ENCODE assay signal across 21 cellular contexts in the genomic region with DNA sequence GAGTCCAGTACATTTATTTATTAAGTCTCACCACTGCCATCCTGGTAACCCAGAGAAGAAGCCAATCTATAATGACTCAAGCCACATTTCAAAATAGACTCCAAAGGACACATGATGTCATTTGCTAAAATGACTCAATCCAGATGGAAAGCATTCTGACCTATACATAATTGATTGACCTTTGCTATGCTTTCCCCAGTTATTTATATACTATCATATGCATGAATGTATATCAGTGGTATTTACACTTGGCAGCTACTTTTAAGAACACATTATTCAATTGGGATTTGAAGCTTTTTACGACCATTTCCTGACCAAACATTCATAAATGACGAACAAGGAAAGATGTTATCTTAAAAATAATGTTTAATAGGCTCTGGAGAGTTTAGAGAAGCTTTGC.
DNase-seq lines count a peak whose midpoint lies in the region; ATAC-seq and TF ChIP-seq lines count a peak whose summit lies in the region.
"Had no signal": no experiment of that assay in that cellular context is flagged by ENCODE, and none has a peak within 500 bp of the region (broad histone marks: within the 10 kb centered on the region; RNA-seq: fewer than 3 reads in every experiment).

No MANE protein-coding gene starts in this region.

- H3K23me2 ChIP-seq in H9 (ENCODE audit: insufficient read length, low read depth, low read length, poor library complexity, severe bottlenecking), result no peaks in the 10 kb centered on the region

- no peak overlapping the region for H3K4me3 ChIP-seq in foreskin fibroblast (ENCODE audit: low read depth in 1 of 2, low read length in 2 of 2)
- H3K4me3 ChIP-seq: coronary artery, heart right ventricle, PC-9, prostate gland, transverse colon had no signal

- no peak overlapping the region for H3K4me3 Mint-ChIP-seq in H9
- H3K4me3 Mint-ChIP-seq: activated CD4-positive, alpha-beta T cell treated with anti-CD3 and anti-CD28 coated beads, Interleukin-2, amount 10 ng/mL, durations not matched to agents 24 days and 14 days; activated naive CD4-positive, alpha-beta T cell treated with anti-CD3 and anti-CD28 coated beads for 36 hours; IgD-negative memory B cell; natural killer cell treated with Interleukin-12 subunit alpha and Interleukin-12 subunit beta and Interleukin-15 and Interleukin-18, amount 100 ng/mL, for 72 hours; stimulated activated effector memory CD8-positive, alpha-beta T cell treated with anti-CD3 and anti-CD28 coated beads, Interleukin-12 subunit alpha, Interleukin-12 subunit beta, amount 100 ng/mL, for 72 hours had no signal

- H3K4me2 ChIP-seq in H9 (ENCODE audit: insufficient read depth, insufficient read length, low read length), result no peak overlapping the region
- H3K4me2 ChIP-seq: PC-9 had no signal

- peaks cover 3 to 5% of the 10 kb centered on the region in 2 experiments; a peak in 3 of 5 replicates for H3K9me3 Mint-ChIP-seq in H9

- H3K23ac ChIP-seq in H9 (ENCODE audit: insufficient read length, low read depth, low read length), result no peak overlapping the region

- H2BK12ac ChIP-seq in H9 (ENCODE audit: insufficient read length, low read depth, low read length), result no peak overlapping the region

- H2AFZ ChIP-seq in H9 (ENCODE audit: low read length), result no peak overlapping the region
- H2AFZ ChIP-seq: PC-9 had no signal

- H4K5ac ChIP-seq in H9 (ENCODE audit: insufficient read length, low read depth, low read length), result no peak overlapping the region

- H3K4ac ChIP-seq in H9 (ENCODE audit: low read depth, low read length), result no peak overlapping the region

- peak; percentile 71 for ATAC-seq in SK-N-SH treated with all-trans-retinoic acid at 6 μM for 48 hours
- ATAC-seq in GM19397 (IDR thresholded peaks at IDR 0.05; ENCODE audit: unreplicated experiment), result no peak
- ATAC-seq: heart right ventricle; natural killer cell treated with Interleukin-12 subunit alpha and Interleukin-12 subunit beta and Interleukin-15 and Interleukin-18, amount 100 ng/mL, for 72 hours; stimulated activated effector memory CD8-positive, alpha-beta T cell treated with anti-CD3 and anti-CD28 coated beads, Interleukin-12 subunit alpha, Interleukin-12 subunit beta, amount 100 ng/mL, for 72 hours had no signal

- no peaks in the 10 kb centered on the region for H3K9me3 ChIP-seq in H9 (ENCODE audit: control insufficient read depth, low read depth, low read length)
- H3K9me3 ChIP-seq: prostate gland, transverse colon had no signal

- H3K79me1 ChIP-seq in H9 (ENCODE audit: insufficient read depth, low read depth, low read length, poor library complexity, severe bottlenecking), result no peaks in the 10 kb centered on the region

- H4K20me1 ChIP-seq in H9 (ENCODE audit: control insufficient read depth, insufficient read depth, insufficient read length), result no peaks in the 10 kb centered on the region

- no peak overlapping the region for H3K27ac Mint-ChIP-seq in H9
- H3K27ac Mint-ChIP-seq: activated CD4-positive, alpha-beta T cell treated with anti-CD3 and anti-CD28 coated beads, Interleukin-2, amount 10 ng/mL, durations not matched to agents 24 days and 14 days; activated naive CD4-positive, alpha-beta T cell treated with anti-CD3 and anti-CD28 coated beads for 36 hours; IgD-negative memory B cell; natural killer cell treated with Interleukin-12 subunit alpha and Interleukin-12 subunit beta and Interleukin-15 and Interleukin-18, amount 100 ng/mL, for 72 hours; stimulated activated effector memory CD8-positive, alpha-beta T cell treated with anti-CD3 and anti-CD28 coated beads, Interleukin-12 subunit alpha, Interleukin-12 subunit beta, amount 100 ng/mL, for 72 hours had no signal

- H2BK5ac ChIP-seq in H9 (ENCODE audit: insufficient read length, low read length), result no peak overlapping the region

- peak; percentile 18 for DNase-seq in NCI-H748 (lab: John Stamatoyannopoulos, UW; ENCODE audit: unreplicated experiment)
- DNase-seq in NCI-H748 treated with DMSO at 0.1 percent for 48 hours (lab: John Stamatoyannopoulos, UW), result no peak
- DNase-seq in foreskin fibroblast, result peak; percentile 7 to 45
- no peak for DNase-seq in COR-L47 (lab: John Stamatoyannopoulos, UW)
- DNase-seq in AML-193 (lab: John Stamatoyannopoulos, UW), result no peak
- DNase-seq in H9, result no peak
- DNase-seq: activated CD4-positive, alpha-beta T cell treated with anti-CD3 and anti-CD28 coated beads, Interleukin-2, amount 10 ng/mL, durations not matched to agents 24 days and 14 days; activated naive CD4-positive, alpha-beta T cell treated with anti-CD3 and anti-CD28 coated beads for 36 hours; heart right ventricle; NCI-H2081 treated with DMSO at 0.1 percent for 48 hours; NCI-H526; PC-9; transverse colon had no signal

- peaks cover 0 to 9% (median 3%) of the 10 kb centered on the region in 3 experiments; a peak in 3 of 7 replicates for H3K36me3 Mint-ChIP-seq in H9 (ENCODE audit: insufficient read depth in 1 of 3, low read depth in 3 of 3)
- H3K36me3 Mint-ChIP-seq: brain; stimulated activated effector memory CD8-positive, alpha-beta T cell treated with anti-CD3 and anti-CD28 coated beads, Interleukin-12 subunit alpha, Interleukin-12 subunit beta, amount 100 ng/mL, for 72 hours had no signal

- H2BK20ac ChIP-seq in H9 (ENCODE audit: low read depth, low read length, poor library complexity, severe bottlenecking), result no peak overlapping the region

- WGBS in H9 (ENCODE audit: extremely low coverage, insufficient read length, low lambda C conversion rate), result no CpG with 5 or more reads among the region's 2 CpGs

- H2BK120ac ChIP-seq in H9 (ENCODE audit: low read depth, low read length, poor library complexity, severe bottlenecking), result no peak overlapping the region

- H2AK5ac ChIP-seq in H9 (ENCODE audit: insufficient read length, low read length), result no peak overlapping the region

- H3K27ac ChIP-seq in H9 (ENCODE audit: insufficient read length, low read depth, low read length), result no peak overlapping the region
- H3K27ac ChIP-seq: coronary artery, heart right ventricle, PC-9, prostate gland, transverse colon had no signal

- peaks cover under 1 to 6% of the 10 kb centered on the region in 2 experiments; a peak in 3 of 4 replicates for H3K4me1 Mint-ChIP-seq in H9
- H3K4me1 Mint-ChIP-seq: activated CD4-positive, alpha-beta T cell treated with anti-CD3 and anti-CD28 coated beads, Interleukin-2, amount 10 ng/mL, durations not matched to agents 24 days and 14 days; stimulated activated effector memory CD8-positive, alpha-beta T cell treated with anti-CD3 and anti-CD28 coated beads, Interleukin-12 subunit alpha, Interleukin-12 subunit beta, amount 100 ng/mL, for 72 hours had no signal

- H3K9ac ChIP-seq in H9 (ENCODE audit: extremely low read depth, insufficient read length, low read length), result no peak overlapping the region

- H3K79me2 ChIP-seq in H9 (ENCODE audit: insufficient read depth, low read length), result no peaks in the 10 kb centered on the region

- H3K4me1 ChIP-seq in H9 (ENCODE audit: insufficient read depth, low read length), result no peaks in the 10 kb centered on the region
- H3K4me1 ChIP-seq: prostate gland, transverse colon had no signal

- TF ChIP-seq CTCF in foreskin fibroblast (IDR thresholded peaks at IDR 0.05; ENCODE audit: low read depth, low read length) (no peak), H9 (conservative IDR thresholded peaks at IDR 0.05) (no peak)

- no peak overlapping the region for H2BK15ac ChIP-seq in H9 (ENCODE audit: low read depth, low read length)

- no peak overlapping the region for H4K91ac ChIP-seq in H9 (ENCODE audit: insufficient read length, low read depth, low read length)

- no peak overlapping the region for H4K8ac ChIP-seq in H9 (replicated peaks; ENCODE audit: insufficient read length, low read depth, low read length)

- H3K56ac ChIP-seq in H9 (ENCODE audit: insufficient read length, low read depth, low read length), result no peak overlapping the region

- no peak overlapping the region for H3K14ac ChIP-seq in H9 (ENCODE audit: insufficient read depth, low read length)

- H3T11ph ChIP-seq in H9 (ENCODE audit: low read length), result no peak overlapping the region

- H3K18ac ChIP-seq in H9 (ENCODE audit: insufficient read length, low read depth, low read length), result no peak overlapping the region

- no peaks in the 10 kb centered on the region for H3K27me3 Mint-ChIP-seq in H9 (ENCODE audit: low read depth)
- H3K27me3 Mint-ChIP-seq: activated CD4-positive, alpha-beta T cell treated with anti-CD3 and anti-CD28 coated beads, Interleukin-2, amount 10 ng/mL, durations not matched to agents 24 days and 14 days; brain; IgD-negative memory B cell; natural killer cell treated with Interleukin-12 subunit alpha and Interleukin-12 subunit beta and Interleukin-15 and Interleukin-18, amount 100 ng/mL, for 72 hours had no signal

- no peaks in the 10 kb centered on the region for H3K27me3 ChIP-seq in H9 (ENCODE audit: insufficient read depth, low read length)
- H3K27me3 ChIP-seq: heart right ventricle, transverse colon had no signal

TF ChIP-seq in SK-N-SH treated with all-trans-retinoic acid at 6 μM for 48 hours, 23 proteins besides CTCF, POLR2A, EP300 and RAD21:
- TF ChIP-seq, protein P1, sequence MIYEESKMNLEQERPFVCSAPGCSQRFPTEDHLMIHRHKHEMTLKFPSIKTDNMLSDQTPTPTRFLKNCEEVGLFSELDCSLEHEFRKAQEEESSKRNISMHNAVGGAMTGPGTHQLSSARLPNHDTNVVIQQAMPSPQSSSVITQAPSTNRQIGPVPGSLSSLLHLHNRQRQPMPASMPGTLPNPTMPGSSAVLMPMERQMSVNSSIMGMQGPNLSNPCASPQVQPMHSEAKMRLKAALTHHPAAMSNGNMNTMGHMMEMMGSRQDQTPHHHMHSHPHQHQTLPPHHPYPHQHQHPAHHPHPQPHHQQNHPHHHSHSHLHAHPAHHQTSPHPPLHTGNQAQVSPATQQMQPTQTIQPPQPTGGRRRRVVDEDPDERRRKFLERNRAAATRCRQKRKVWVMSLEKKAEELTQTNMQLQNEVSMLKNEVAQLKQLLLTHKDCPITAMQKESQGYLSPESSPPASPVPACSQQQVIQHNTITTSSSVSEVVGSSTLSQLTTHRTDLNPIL (CRISPR knock-in tag; IDR thresholded peaks at IDR 0.05; ENCODE audit: low read depth), result peak; percentile 60; the same call in 1 of the 2 replicates
- peak; percentile 78 for TF ChIP-seq ISL1 (CRISPR knock-in tag; IDR thresholded peaks at IDR 0.05)
- TF ChIP-seq TOX (CRISPR knock-in tag; IDR thresholded peaks at IDR 0.05; ENCODE audit: borderline replicate concordance), result peak; percentile 79; the same call in 1 of the 2 replicates
- no peak for TF ChIP-seq ZFP30 (CRISPR knock-in tag; IDR thresholded peaks at IDR 0.05)

Comparison
In these comparisons a context has a peak if more than half of its experiments do, and no peak if none do; other contexts are left out.
1. DNase-seq: peak in NCI-H748 (single experiment) and foreskin fibroblast (2 of 2); none in NCI-H748 treated with DMSO at 0.1 percent for 48 hours (single experiment), COR-L47 (single experiment), AML-193 (0 of 2) and H9 (single experiment).